Comparison of ENCODE assay signal across 22 cellular contexts in genomic region chr6:34773906-34774305, GRCh38. TPM values are rescaled to one million over a fixed set of nuclear protein-coding genes. Genes with fewer than 3 reads are reported as not detected.
A peak's percentile ranks its signal among the peaks of the same experiment; 100 is the strongest.
DNase-seq lines count a peak whose midpoint lies in the region; ATAC-seq and TF ChIP-seq lines count a peak whose summit lies in the region.
"Had no signal": no experiment of that assay in that cellular context is flagged by ENCODE, and none has a peak within 500 bp of the region (broad histone marks: within the 10 kb centered on the region; RNA-seq: fewer than 3 reads in every experiment).

No MANE protein-coding gene starts in this region.

- TF ChIP-seq POLR2A in testis (IDR thresholded peaks at IDR 0.05) = no peak

- H3K27me3 ChIP-seq in heart right ventricle (no peaks in the 10 kb centered on the region), testis (no peaks in the 10 kb centered on the region)
- H3K27me3 ChIP-seq: SJCRH30 had no signal

- TF ChIP-seq CTCF in heart right ventricle (IDR thresholded peaks at IDR 0.05) = no peak
- TF ChIP-seq CTCF in nephron progenitor cell (IDR thresholded peaks at IDR 0.05) = no peak
- no peak for TF ChIP-seq CTCF in testis (IDR thresholded peaks at IDR 0.05)

- H3K9me3 ChIP-seq in heart right ventricle = no peaks in the 10 kb centered on the region
- no peaks in the 10 kb centered on the region for H3K9me3 ChIP-seq in testis
- H3K9me3 ChIP-seq: SJCRH30 had no signal

- peaks cover 0 to 42% (median 11%) of the 10 kb centered on the region in 9 donors for H3K4me1 ChIP-seq in heart right ventricle
- no peaks in the 10 kb centered on the region for H3K4me1 ChIP-seq in testis
- H3K4me1 ChIP-seq: SJCRH30 had no signal

- H3K4me3 ChIP-seq in heart right ventricle (no peak overlapping the region), testis (no peak overlapping the region)
- H3K4me3 ChIP-seq: SJCRH30 had no signal

- in situ Hi-C loops in G401 (cut with HindIII; ENCODE audit: low sequenced_read_pairs) = no loop called here

- peak overlapping the region; percentile 91 for H3K27ac Mint-ChIP-seq in dendritic cell treated with granulocyte-macrophage colony-stimulating factor and Interleukin-4, amounts not matched to agents 40 ng/mL and 50 ng/mL, for 4 days
- H3K27ac Mint-ChIP-seq in nephron progenitor cell = peak overlapping the region; percentile 58
- H3K27ac Mint-ChIP-seq: B cell had no signal

- H3K4me1 Mint-ChIP-seq in dendritic cell treated with granulocyte-macrophage colony-stimulating factor and Interleukin-4, amounts not matched to agents 40 ng/mL and 50 ng/mL, for 4 days (ENCODE audit: low read depth) = peaks cover 34% of the 10 kb centered on the region
- no peaks in the 10 kb centered on the region for H3K4me1 Mint-ChIP-seq in nephron progenitor cell
- H3K4me1 Mint-ChIP-seq: B cell, CD14-positive monocyte had no signal

- 88 to 97% methylated on average over 4 of the region's 4 CpGs for WGBS in heart right ventricle, 2 donors
- 59 to 74% methylated on average over 4 of the region's 4 CpGs for WGBS in testis, 2 donors

- intact Hi-C loops in heart right ventricle (cut with DNase I) = no loop called here
- intact Hi-C loops in left ventricle myocardium superior (cut with micrococcal nuclease) = no loop called here
- intact Hi-C loops in dendritic cell treated with granulocyte-macrophage colony-stimulating factor and Interleukin-4, amounts not matched to agents 40 ng/mL and 50 ng/mL, for 4 days (cut with micrococcal nuclease) = loop anchor here (1.0 to 5.0 kb wide), 4 partner anchors 15 to 113 kb away; partner anchors contain the start of genes ANKS1A and TAF11
- intact Hi-C loops in testis (cut with DNase I; ENCODE audit: low total_unique reads) = no loop called here

- no peak overlapping the region for H3K4me3 Mint-ChIP-seq in dendritic cell treated with granulocyte-macrophage colony-stimulating factor and Interleukin-4, amounts not matched to agents 40 ng/mL and 50 ng/mL, for 4 days
- H3K4me3 Mint-ChIP-seq in nephron progenitor cell = no peak overlapping the region
- H3K4me3 Mint-ChIP-seq: B cell, CD14-positive monocyte had no signal

- peak overlapping the region in 6 of 10 donors; percentile 6 to 67 (median 32) for H3K27ac ChIP-seq in heart right ventricle
- H3K27ac ChIP-seq in testis = peak overlapping the region in 1 of 2 donors; percentile 23
- H3K27ac ChIP-seq: RWPE1, SJCRH30 had no signal

- peak in 4 of 8 donors; percentile 8 to 52 (median 38) for ATAC-seq in heart right ventricle
- no peak for ATAC-seq in left ventricle myocardium superior
- ATAC-seq in HG03354 (IDR thresholded peaks at IDR 0.05; ENCODE audit: poor library complexity, severe bottlenecking, unreplicated experiment) = no peak
- no peak for ATAC-seq in GM21528 (IDR thresholded peaks at IDR 0.05; ENCODE audit: low FRiP score, unreplicated experiment)

- no peaks in the 10 kb centered on the region for H3K27me3 Mint-ChIP-seq in dendritic cell treated with granulocyte-macrophage colony-stimulating factor and Interleukin-4, amounts not matched to agents 40 ng/mL and 50 ng/mL, for 4 days
- H3K27me3 Mint-ChIP-seq in nephron progenitor cell (ENCODE audit: low read depth, poor library complexity) = no peaks in the 10 kb centered on the region
- H3K27me3 Mint-ChIP-seq: B cell had no signal

- peaks cover 80% of the 10 kb centered on the region for H3K36me3 Mint-ChIP-seq in dendritic cell treated with granulocyte-macrophage colony-stimulating factor and Interleukin-4, amounts not matched to agents 40 ng/mL and 50 ng/mL, for 4 days (ENCODE audit: low read depth)
- H3K36me3 Mint-ChIP-seq in nephron progenitor cell (ENCODE audit: low read depth) = peaks cover 77% of the 10 kb centered on the region

- DNase-seq in heart right ventricle (no peak), left ventricle myocardium superior (no peak), nephron progenitor cell (no peak), testis (peak; percentile 4), G401 (ENCODE audit: low spot score) (no peak)
- DNase-seq: DMS53; GF-D8; KBM-7; NCI-H1694; NCI-H2081; NCI-H2171; NCI-H345; NCI-H524; NCI-H774; NK-92 treated with Interleukin-12 subunit alpha and Interleukin-12 subunit beta, amount 100 ng/mL, for 24 hours; SJCRH30 had no signal

- H3K36me3 ChIP-seq in heart right ventricle (peaks cover 0 to 90% (median 42%) of the 10 kb centered on the region in 9 donors), testis (ENCODE audit: low read depth, missing control alignments) (no peaks in the 10 kb centered on the region)

- H3K9me3 Mint-ChIP-seq in dendritic cell treated with granulocyte-macrophage colony-stimulating factor and Interleukin-4, amounts not matched to agents 40 ng/mL and 50 ng/mL, for 4 days = no peaks in the 10 kb centered on the region
- no peaks in the 10 kb centered on the region for H3K9me3 Mint-ChIP-seq in nephron progenitor cell

RNA-seq across cellular contexts. Expression of gene SNRPC, which starts 16.6 kb away (rescaled TPM):
- total RNA-seq in heart right ventricle = 100 to 1,000 TPM; 125 to 204 (median 144) TPM
- polyA plus RNA-seq in heart right ventricle = 100 to 1,000 TPM; 168 to 224 TPM
- 173 TPM for total RNA-seq in left ventricle myocardium superior
- total RNA-seq in testis = 100 to 1,000 TPM; 130 to 131 TPM
- polyA plus RNA-seq in testis (ENCODE audit: insufficient read depth, low read depth, low replicate concordance) = 300 TPM
- total RNA-seq in G401 (2014; rRNA removed; shearing (Covaris generic)) = 389 and 447 TPM in 2 replicates

RNA-seq across cellular contexts. Expression of gene BLTP3A, which starts 18.0 kb away (rescaled TPM):
- total RNA-seq in heart right ventricle (10 to 100 TPM; 18.0 to 25.0 (median 21.2) TPM), left ventricle myocardium superior (19.6 TPM), testis (10 to 100 TPM; 37.0 to 44.1 TPM)
- polyA plus RNA-seq in heart right ventricle (1 to 10 TPM; 4.1 to 4.5 TPM), testis (ENCODE audit: insufficient read depth, low read depth, low replicate concordance) (34.6 TPM)
- 4.6 and 6.5 TPM in 2 replicates for total RNA-seq in G401 (2014; rRNA removed; shearing (Covaris generic))
